ENCODE assay signal across 17 cellular contexts in genomic region chr14:50608302-50608851, GRCh38. TPM values are rescaled to one million over a fixed set of nuclear protein-coding genes. Genes with fewer than 3 reads are reported as not detected.
DNase-seq lines count a peak whose midpoint lies in the region; ATAC-seq and TF ChIP-seq lines count a peak whose summit lies in the region.
"Had no signal": no experiment of that assay in that cellular context is flagged by ENCODE, and none has a peak within 500 bp of the region (broad histone marks: within the 10 kb centered on the region; RNA-seq: fewer than 3 reads in every experiment).

No MANE protein-coding gene starts in this region.

- no peak for TF ChIP-seq POLR2A in vagina (IDR thresholded peaks at IDR 0.05)

- ATAC-seq in HG03442 (IDR thresholded peaks at IDR 0.05; ENCODE audit: unreplicated experiment), result no peak

- no peaks in the 10 kb centered on the region for H3K27me3 ChIP-seq in vagina

- intact Hi-C loops in vagina (cut with DNase I), result loop anchor here (10.0 kb wide), 1 partner anchor 166 kb away; no protein-coding TSS in a partner anchor

- TF ChIP-seq CTCF in astrocyte of the cerebellum (IDR thresholded peaks at IDR 0.05; ENCODE audit: low read depth, low read length, missing control alignments), result no peak
- no peak for TF ChIP-seq CTCF in fibroblast of the aortic adventitia (IDR thresholded peaks at IDR 0.05; ENCODE audit: insufficient read depth, low read length)
- no peak for TF ChIP-seq CTCF in vagina (IDR thresholded peaks at IDR 0.05)

- no peaks in the 10 kb centered on the region for H3K4me1 ChIP-seq in vagina

- DNase-seq in AG08395 (ENCODE audit: low spot score) (peak; percentile 24), GM04503 (ENCODE audit: low read depth) (peak; percentile 43), astrocyte of the cerebellum (ENCODE audit: low read depth) (peak; percentile 40), fibroblast of the aortic adventitia (ENCODE audit: low read depth) (peak; percentile 83), vagina (ENCODE audit: extremely low spot score in 2 of 2) (no peak)
- no peak for DNase-seq in activated CD4-positive, alpha-beta T cell treated with anti-CD3 and anti-CD28 coated beads, Interleukin-2, amount 50 U/mL, for 1 hour
- DNase-seq in activated CD8-positive, alpha-beta memory T cell treated with anti-CD3 and anti-CD28 coated beads for 24 hours, result no peak
- DNase-seq: AML-193, COR-L47, H9, NCI-H1930, NCI-H2171, NCI-H69, RPMI8226, SIG-M5 had no signal

- no peak overlapping the region for H3K27ac ChIP-seq in vagina
- H3K27ac ChIP-seq: HL-60 had no signal

- in situ Hi-C loops in astrocyte of the cerebellum (cut with HindIII; ENCODE audit: low sequenced_read_pairs), result loop anchor here (25.0 kb wide), 1 partner anchor 179 kb away; no protein-coding TSS in a partner anchor

- no peak overlapping the region for H3K4me3 ChIP-seq in astrocyte of the cerebellum (ENCODE audit: low read depth, low read length)
- H3K4me3 ChIP-seq in fibroblast of the aortic adventitia (ENCODE audit: low read depth, low read length), result no peak overlapping the region
- H3K4me3 ChIP-seq in vagina, result no peak overlapping the region

- no peaks in the 10 kb centered on the region for H3K9me3 ChIP-seq in vagina

- no peaks in the 10 kb centered on the region for H3K36me3 ChIP-seq in vagina

RNA-seq across cellular contexts. Expression of gene ATL1, which starts 48.4 kb away (rescaled TPM):
- 5.2 and 10.7 TPM in 2 replicates for total RNA-seq in fibroblast of the aortic adventitia (ENCODE audit: low replicate concordance)
- total RNA-seq in vagina, result 6.9 TPM

RNA-seq across cellular contexts. Expression of gene SAV1, which starts 59.7 kb away (rescaled TPM):
- total RNA-seq in fibroblast of the aortic adventitia (ENCODE audit: low replicate concordance) (32.4 and 42.2 TPM in 2 replicates), vagina (30.0 TPM)

Comparison
In these comparisons a context has a peak if more than half of its experiments do, and no peak if none do; other contexts are left out.
1. DNase-seq: peak in AG08395 (single experiment), GM04503 (single experiment), astrocyte of the cerebellum (single experiment) and fibroblast of the aortic adventitia (single experiment); none in activated CD4-positive, alpha-beta T cell treated with anti-CD3 and anti-CD28 coated beads, Interleukin-2, amount 50 U/mL, for 1 hour (single experiment), vagina (0 of 2) and activated CD8-positive, alpha-beta memory T cell treated with anti-CD3 and anti-CD28 coated beads for 24 hours (single experiment).